In the genomic region with DNA sequence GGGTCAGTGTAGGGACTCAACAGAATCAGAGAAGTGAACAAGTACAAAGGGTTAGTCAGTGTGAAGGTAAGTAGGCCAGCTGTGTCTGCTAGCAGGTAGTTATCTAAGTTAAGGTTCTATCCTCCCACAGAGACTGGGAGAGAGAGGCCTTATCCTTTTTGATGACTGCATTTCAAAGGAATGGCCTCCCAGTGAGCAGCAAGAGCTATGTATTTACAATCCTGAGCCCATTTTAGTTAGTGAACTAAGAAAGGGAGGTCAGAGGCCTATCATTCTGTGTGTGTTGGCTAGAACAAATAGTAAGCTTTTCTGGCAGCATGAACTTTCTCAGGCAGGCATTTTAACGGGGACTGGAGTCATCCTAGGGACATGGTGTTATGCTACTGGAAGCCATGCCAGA, we compare ENCODE assay signal across 11 cellular contexts.
DNase-seq lines count a peak whose midpoint lies in the region; ATAC-seq and TF ChIP-seq lines count a peak whose summit lies in the region.
"Had no signal": no experiment of that assay in that cellular context is flagged by ENCODE, and none has a peak within 500 bp of the region (broad histone marks: within the 10 kb centered on the region; RNA-seq: fewer than 3 reads in every experiment).

No MANE protein-coding gene starts in this region.

- H3K27ac ChIP-seq in neuronal stem cell (replicated peaks; ENCODE audit: low read length): peak overlapping the region; percentile 62
- H3K27ac ChIP-seq: suprapubic skin had no signal

- no peak for ATAC-seq in HG03457 (IDR thresholded peaks at IDR 0.05; ENCODE audit: unreplicated experiment)

- no peak overlapping the region for H2BK5ac ChIP-seq in neuronal stem cell (ENCODE audit: low read length)

- peak; percentile 88 for DNase-seq in EH (ENCODE audit: low read depth)
- peak; percentile 17 for DNase-seq in NCI-H69 (lab: John Stamatoyannopoulos, UW)
- DNase-seq in fibroblast of the aortic adventitia (ENCODE audit: low read depth): peak; percentile 7
- DNase-seq in neuronal stem cell (ENCODE audit: low spot score): peak; percentile 61
- no peak for DNase-seq in NCI-H1930 (lab: John Stamatoyannopoulos, UW)
- DNase-seq in HuH-7.5 (ENCODE audit: low spot score): no peak
- no peak for DNase-seq in RPMI8226
- DNase-seq: naive B cell; stimulated activated CD4-positive, alpha-beta T cell treated with anti-CD3 and anti-CD28 coated beads, Interleukin-4, amount 100 ng/mL, for 24 hours had no signal

- H3K79me1 ChIP-seq in neuronal stem cell (ENCODE audit: low read depth, low read length): no peaks in the 10 kb centered on the region

- H2AFZ ChIP-seq in neuronal stem cell (ENCODE audit: low read length): peak overlapping the region; percentile 61

- H3K4me3 ChIP-seq in fibroblast of the aortic adventitia (ENCODE audit: low read depth, low read length): no peak overlapping the region
- no peak overlapping the region for H3K4me3 ChIP-seq in neuronal stem cell (ENCODE audit: low read length in 2 of 2)
- H3K4me3 ChIP-seq: suprapubic skin had no signal

- no peak overlapping the region for H3K23ac ChIP-seq in neuronal stem cell (ENCODE audit: low read depth, low read length, poor library complexity)

- H3K36me3 ChIP-seq in neuronal stem cell (replicated peaks in 1 of 2; ENCODE audit: control insufficient read depth in 2 of 2, insufficient read depth in 2 of 2, low read length in 2 of 2): no peaks in the 10 kb centered on the region
- H3K36me3 ChIP-seq: suprapubic skin had no signal

- no peak overlapping the region for H3K9ac ChIP-seq in neuronal stem cell (ENCODE audit: low read depth, low read length, poor library complexity)

- no peak overlapping the region for H4K8ac ChIP-seq in neuronal stem cell (ENCODE audit: low read depth, low read length)

- H3K4ac ChIP-seq in neuronal stem cell (ENCODE audit: low read length): no peak overlapping the region

- no CpG with 5 or more reads among the region's 1 CpG for WGBS in neuronal stem cell (ENCODE audit: extremely low coverage in 2 of 2, insufficient read length in 2 of 2, insufficient replicate concordance in 1 of 2), 2 donors

- H2AK5ac ChIP-seq in neuronal stem cell (ENCODE audit: low read depth, low read length): no peak overlapping the region

- no peaks in the 10 kb centered on the region for H3K27me3 ChIP-seq in neuronal stem cell (ENCODE audit: control insufficient read depth in 3 of 3, insufficient read depth in 3 of 3, low read depth in 1 of 3, low read length in 3 of 3)
- H3K27me3 ChIP-seq: suprapubic skin had no signal

- H3K4me1 ChIP-seq in neuronal stem cell (ENCODE audit: control insufficient read depth in 2 of 2, insufficient read depth in 1 of 2, low read depth in 1 of 2, low read length in 2 of 2): peaks cover 2 to 11% of the 10 kb centered on the region in 2 donors
- H3K4me1 ChIP-seq: suprapubic skin had no signal

- no peak overlapping the region for H2BK120ac ChIP-seq in neuronal stem cell (ENCODE audit: low read depth, low read length)

- TF ChIP-seq CTCF in fibroblast of the aortic adventitia (IDR thresholded peaks at IDR 0.05; ENCODE audit: insufficient read depth, low read length): no peak

- no peaks in the 10 kb centered on the region for H3K9me3 ChIP-seq in neuronal stem cell (replicated peaks in 1 of 2; ENCODE audit: control insufficient read depth in 2 of 2, insufficient read depth in 1 of 2, low read depth in 1 of 2, low read length in 2 of 2)
- H3K9me3 ChIP-seq: suprapubic skin had no signal

- no peak overlapping the region for H3K4me2 ChIP-seq in neuronal stem cell (ENCODE audit: insufficient read depth, low read length, poor library complexity, severe bottlenecking)

- no peak overlapping the region for H2BK12ac ChIP-seq in neuronal stem cell (ENCODE audit: low read length)

- H3K14ac ChIP-seq in neuronal stem cell (ENCODE audit: low read length): no peak overlapping the region

- no peak overlapping the region for H3K18ac ChIP-seq in neuronal stem cell (ENCODE audit: low read length)

- no peak overlapping the region for H4K91ac ChIP-seq in neuronal stem cell (ENCODE audit: low read depth, low read length, poor library complexity)

- no peak overlapping the region for H2BK15ac ChIP-seq in neuronal stem cell (ENCODE audit: low read length)

Comparison
In these comparisons a context has a peak if more than half of its experiments do, and no peak if none do; other contexts are left out.
1. DNase-seq: peak in EH (single experiment), NCI-H69 (single experiment), fibroblast of the aortic adventitia (single experiment) and neuronal stem cell (single experiment); none in NCI-H1930 (0 of 2), HuH-7.5 (single experiment) and RPMI8226 (single experiment).